20 cellular contexts compared by ENCODE assay signal in the genomic region with DNA sequence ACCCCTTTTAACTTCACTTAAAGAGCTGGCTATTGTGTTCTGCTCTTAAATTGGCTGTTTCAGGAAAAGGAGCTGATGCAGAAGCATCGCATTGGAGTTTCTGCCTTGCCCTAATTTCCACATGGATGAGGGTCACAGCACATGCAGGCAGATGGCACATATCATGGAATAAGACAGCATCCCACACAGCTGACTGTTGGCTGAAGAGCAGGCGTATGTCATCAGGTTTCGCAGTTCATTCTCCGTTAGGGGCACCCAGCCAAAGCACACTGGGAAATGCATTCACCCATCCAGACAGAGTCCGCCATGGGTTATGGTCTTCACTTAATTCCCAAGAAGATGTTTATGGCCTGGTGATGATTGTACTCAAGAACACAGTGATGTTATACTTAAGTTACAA.
DNase-seq lines count a peak whose midpoint lies in the region; ATAC-seq and TF ChIP-seq lines count a peak whose summit lies in the region.
"Had no signal": no experiment of that assay in that cellular context is flagged by ENCODE, and none has a peak within 500 bp of the region (broad histone marks: within the 10 kb centered on the region; RNA-seq: fewer than 3 reads in every experiment).

No MANE protein-coding gene starts in this region.

- ATAC-seq in HG03175 (IDR thresholded peaks at IDR 0.05; ENCODE audit: unreplicated experiment) (no peak), SK-N-SH treated with all-trans-retinoic acid at 6 μM for 48 hours (no peak)
- ATAC-seq: heart left ventricle had no signal

- peak; percentile 20 for DNase-seq in NCI-H82 (lab: John Stamatoyannopoulos, UW)
- no peak for DNase-seq in NCI-H82 treated with DMSO at 0.1 percent for 48 hours (lab: John Stamatoyannopoulos, UW; ENCODE audit: unreplicated experiment)
- DNase-seq in NCI-H187 treated with DMSO at 0.1 percent for 48 hours (lab: John Stamatoyannopoulos, UW): peak; percentile 58
- peak; percentile 19 for DNase-seq in NCI-H748 treated with DMSO at 0.1 percent for 48 hours (lab: John Stamatoyannopoulos, UW)
- peak; percentile 64 for DNase-seq in retina
- no peak for DNase-seq in AG08396 (ENCODE audit: low spot score)
- DNase-seq: activated CD4-positive, alpha-beta T cell treated with anti-CD3 and anti-CD28 coated beads, Interleukin-2, amount 50 U/mL, for 48 hours; activated CD4-positive, CD25-positive, alpha-beta regulatory T cell; activated naive CD4-positive, alpha-beta T cell treated with anti-CD3 and anti-CD28 coated beads for 36 hours; amniotic stem cell; brain microvascular endothelial cell; COR-L47; heart left ventricle; KBM-7; NCI-H510A treated with DMSO at 0.1 percent for 48 hours; stimulated activated CD4-positive, alpha-beta T cell treated with anti-CD3 and anti-CD28 coated beads, Interleukin-1b, Interleukin-23, amount 100 ng/mL, for 48 hours; stimulated activated CD8-positive, alpha-beta memory T cell treated with anti-CD3 and anti-CD28 coated beads, Interleukin-4, amount 100 ng/mL, for 48 hours; tibial artery had no signal

TF ChIP-seq in SK-N-SH treated with all-trans-retinoic acid at 6 μM for 48 hours, 23 proteins besides CTCF, POLR2A, EP300 and RAD21:
- TF ChIP-seq ISL1 (CRISPR knock-in tag; IDR thresholded peaks at IDR 0.05) (no peak), ARNTL (CRISPR knock-in tag; IDR thresholded peaks at IDR 0.05; ENCODE audit: borderline replicate concordance, low read depth) (no peak), POU6F1 (CRISPR knock-in tag; IDR thresholded peaks at IDR 0.05; ENCODE audit: borderline replicate concordance, low read depth) (no peak), ZNF565 (CRISPR knock-in tag; conservative IDR thresholded peaks at IDR 0.05; ENCODE audit: low read depth) (no peak), ZNF8 (CRISPR knock-in tag; IDR thresholded peaks at IDR 0.05) (no peak), ZNF70 (CRISPR knock-in tag; IDR thresholded peaks at IDR 0.05) (no peak), BACH2 (CRISPR knock-in tag; IDR thresholded peaks at IDR 0.05; ENCODE audit: borderline replicate concordance) (no peak), ZC3H10 (CRISPR knock-in tag; IDR thresholded peaks at IDR 0.05) (no peak), RARB (CRISPR knock-in tag; IDR thresholded peaks at IDR 0.05) (no peak), ZFP3 (CRISPR knock-in tag; IDR thresholded peaks at IDR 0.05) (no peak)
- TF ChIP-seq, protein P1, sequence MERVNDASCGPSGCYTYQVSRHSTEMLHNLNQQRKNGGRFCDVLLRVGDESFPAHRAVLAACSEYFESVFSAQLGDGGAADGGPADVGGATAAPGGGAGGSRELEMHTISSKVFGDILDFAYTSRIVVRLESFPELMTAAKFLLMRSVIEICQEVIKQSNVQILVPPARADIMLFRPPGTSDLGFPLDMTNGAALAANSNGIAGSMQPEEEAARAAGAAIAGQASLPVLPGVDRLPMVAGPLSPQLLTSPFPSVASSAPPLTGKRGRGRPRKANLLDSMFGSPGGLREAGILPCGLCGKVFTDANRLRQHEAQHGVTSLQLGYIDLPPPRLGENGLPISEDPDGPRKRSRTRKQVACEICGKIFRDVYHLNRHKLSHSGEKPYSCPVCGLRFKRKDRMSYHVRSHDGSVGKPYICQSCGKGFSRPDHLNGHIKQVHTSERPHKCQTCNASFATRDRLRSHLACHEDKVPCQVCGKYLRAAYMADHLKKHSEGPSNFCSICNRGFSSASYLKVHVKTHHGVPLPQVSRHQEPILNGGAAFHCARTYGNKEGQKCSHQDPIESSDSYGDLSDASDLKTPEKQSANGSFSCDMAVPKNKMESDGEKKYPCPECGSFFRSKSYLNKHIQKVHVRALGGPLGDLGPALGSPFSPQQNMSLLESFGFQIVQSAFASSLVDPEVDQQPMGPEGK (CRISPR knock-in tag; IDR thresholded peaks at IDR 0.05; ENCODE audit: borderline replicate concordance): no peak

Comparison
In these comparisons a context has a peak if more than half of its experiments do, and no peak if none do; other contexts are left out.
1. DNase-seq: peak in NCI-H82 (single experiment), NCI-H187 treated with DMSO at 0.1 percent for 48 hours (single experiment), NCI-H748 treated with DMSO at 0.1 percent for 48 hours (single experiment) and retina (single experiment); none in NCI-H82 treated with DMSO at 0.1 percent for 48 hours (single experiment) and AG08396 (single experiment).